In the genomic region with DNA sequence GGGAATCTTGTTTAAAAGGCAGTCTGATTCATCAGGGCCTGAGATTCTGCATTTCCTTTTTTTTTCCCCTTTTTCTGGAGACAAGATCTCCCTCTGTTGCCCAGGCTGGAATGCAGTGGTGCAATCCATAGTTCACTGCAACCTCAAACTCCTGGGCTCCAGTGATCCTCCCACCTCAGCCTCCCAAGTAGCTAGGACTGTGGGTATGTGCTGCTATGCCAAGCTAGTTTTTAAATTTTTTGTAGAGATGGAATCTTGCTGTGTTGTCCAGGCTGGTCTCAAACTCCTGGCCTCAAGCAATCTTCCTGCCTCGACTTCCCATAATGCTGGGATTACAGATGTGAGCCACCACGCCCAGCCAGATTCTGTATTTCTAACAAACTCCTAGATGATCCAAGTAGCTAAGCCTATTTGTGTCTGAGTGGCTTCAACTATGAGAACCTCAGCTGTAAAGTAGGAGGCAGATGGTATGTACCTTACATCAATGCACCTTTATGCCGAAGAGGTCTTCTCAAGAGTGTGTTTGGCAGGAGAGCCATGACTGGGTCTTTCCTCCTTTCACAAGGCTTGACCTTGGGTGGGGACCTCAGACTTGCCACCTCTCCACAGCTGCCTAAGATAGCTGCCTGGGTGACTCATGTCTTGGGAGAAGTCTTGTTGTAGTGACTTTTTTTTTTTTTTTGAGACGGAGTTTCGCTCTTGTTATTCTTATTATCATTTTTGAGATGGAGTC, we compare ENCODE assay signal across 1 cellular context.
TF ChIP-seq lines count a peak whose summit lies in the region.

No MANE protein-coding gene starts in this region.

TF ChIP-seq in HepG2, 621 proteins besides CTCF, POLR2A, EP300 and RAD21:
- TF ChIP-seq, protein P1, sequence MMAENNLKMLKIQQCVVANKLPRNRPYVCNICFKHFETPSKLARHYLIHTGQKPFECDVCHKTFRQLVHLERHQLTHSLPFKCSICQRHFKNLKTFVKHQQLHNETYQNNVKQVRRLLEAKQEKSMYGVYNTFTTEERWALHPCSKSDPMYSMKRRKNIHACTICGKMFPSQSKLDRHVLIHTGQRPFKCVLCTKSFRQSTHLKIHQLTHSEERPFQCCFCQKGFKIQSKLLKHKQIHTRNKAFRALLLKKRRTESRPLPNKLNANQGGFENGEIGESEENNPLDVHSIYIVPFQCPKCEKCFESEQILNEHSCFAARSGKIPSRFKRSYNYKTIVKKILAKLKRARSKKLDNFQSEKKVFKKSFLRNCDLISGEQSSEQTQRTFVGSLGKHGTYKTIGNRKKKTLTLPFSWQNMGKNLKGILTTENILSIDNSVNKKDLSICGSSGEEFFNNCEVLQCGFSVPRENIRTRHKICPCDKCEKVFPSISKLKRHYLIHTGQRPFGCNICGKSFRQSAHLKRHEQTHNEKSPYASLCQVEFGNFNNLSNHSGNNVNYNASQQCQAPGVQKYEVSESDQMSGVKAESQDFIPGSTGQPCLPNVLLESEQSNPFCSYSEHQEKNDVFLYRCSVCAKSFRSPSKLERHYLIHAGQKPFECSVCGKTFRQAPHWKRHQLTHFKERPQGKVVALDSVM (CRISPR knock-in tag; IDR thresholded peaks at IDR 0.05) = peak; percentile 32; the same call in 1 of the 2 replicates
- no peak for TF ChIP-seq FOSL2 (CRISPR knock-in tag; IDR thresholded peaks at IDR 0.05)
- TF ChIP-seq MIER3 (CRISPR knock-in tag; IDR thresholded peaks at IDR 0.05; ENCODE audit: borderline replicate concordance) = no peak
